ENCODE assay signal across 23 cellular contexts in the genomic region with DNA sequence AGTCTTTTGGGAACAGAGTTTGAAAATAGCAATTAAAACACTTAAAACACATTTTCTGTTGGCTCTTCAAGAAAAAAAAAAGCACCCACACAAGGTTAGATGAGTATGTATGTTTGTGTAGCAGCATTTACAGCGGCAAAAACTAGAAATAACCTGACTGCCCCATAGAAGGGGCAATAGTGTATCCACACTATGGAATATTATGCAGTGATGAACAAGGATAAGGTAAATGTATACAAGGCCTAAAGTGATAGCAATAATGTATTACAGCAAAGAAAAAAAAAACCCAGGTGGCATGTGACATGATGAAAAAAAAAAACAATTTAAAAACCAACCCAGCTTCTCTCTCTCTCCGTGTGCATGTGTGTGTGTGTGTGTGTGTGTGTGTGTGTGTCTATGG.
"Had no signal": no experiment of that assay in that cellular context is flagged by ENCODE, and none has a peak within 500 bp of the region (broad histone marks: within the 10 kb centered on the region; RNA-seq: fewer than 3 reads in every experiment).

No MANE protein-coding gene starts in this region.

- H3K27me3 Mint-ChIP-seq: activated CD8-positive, alpha-beta memory T cell treated with anti-CD3 and anti-CD28 coated beads, Interleukin-2, amount 10 ng/mL, durations not matched to agents 7 days and 5 days; activated T-cell treated with anti-CD3 and anti-CD28 coated beads, Interleukin-2, amount 50 U/mL, for 24 hours had no signal

- H3K9me3 Mint-ChIP-seq: activated naive CD4-positive, alpha-beta T cell treated with anti-CD3 and anti-CD28 coated beads, Interleukin-2, amount 50 U/mL, for 72 hours; activated T-cell treated with anti-CD3 and anti-CD28 coated beads, Interleukin-2, amount 50 U/mL, for 24 hours; activated T-helper 1 cell treated with anti-CD3 and anti-CD28 coated beads, Interleukin-12 subunit alpha, Interleukin-12 subunit beta, Interleukin-2, Interleukin-4 antibody, amounts not matched to agents 30 ng/mL and 10 ng/mL and 1 ng/mL, durations not matched to agents 14 hours and 24 hours and 36 hours had no signal

- H3K27ac Mint-ChIP-seq: activated naive CD4-positive, alpha-beta T cell treated with anti-CD3 and anti-CD28 coated beads, Interleukin-2, amount 50 U/mL, for 72 hours; activated T-cell treated with anti-CD3 and anti-CD28 coated beads, Interleukin-2, amount 50 U/mL, for 24 hours; activated T-helper 1 cell treated with anti-CD3 and anti-CD28 coated beads, Interleukin-12 subunit alpha, Interleukin-12 subunit beta, Interleukin-2, Interleukin-4 antibody, amounts not matched to agents 30 ng/mL and 10 ng/mL and 1 ng/mL, durations not matched to agents 14 hours and 24 hours and 36 hours had no signal

- H3K4me3 ChIP-seq: Peyer's patch, SJCRH30 had no signal

- H3K4me3 Mint-ChIP-seq: activated CD8-positive, alpha-beta memory T cell treated with anti-CD3 and anti-CD28 coated beads, Interleukin-2, amount 10 ng/mL, durations not matched to agents 7 days and 5 days; activated T-cell treated with anti-CD3 and anti-CD28 coated beads, Interleukin-2, amount 50 U/mL, for 24 hours; activated T-helper 1 cell treated with anti-CD3 and anti-CD28 coated beads, Interleukin-12 subunit alpha, Interleukin-12 subunit beta, Interleukin-2, Interleukin-4 antibody, amounts not matched to agents 30 ng/mL and 10 ng/mL and 1 ng/mL, durations not matched to agents 14 hours and 24 hours and 36 hours had no signal

- DNase-seq: activated CD4-positive, CD25-positive, alpha-beta regulatory T cell; activated CD8-positive, alpha-beta memory T cell treated with anti-CD3 and anti-CD28 coated beads, Interleukin-2, amount 10 ng/mL, durations not matched to agents 7 days and 5 days; activated effector memory CD4-positive, alpha-beta T cell treated with anti-CD3 and anti-CD28 coated beads, Interleukin-2, amount 50 U/mL, for 16 hours; activated naive CD4-positive, alpha-beta T cell treated with Interleukin-2 at 50 U/mL for 16 hours; activated T-cell treated with anti-CD3 and anti-CD28 coated beads, Interleukin-2, amount 50 U/mL, for 24 hours; cerebellar nuclear complex; Kasumi-1; KBM-7; NCI-H1105 treated with DMSO at 0.1 percent for 48 hours; NCI-H1436 treated with DMSO at 0.1 percent for 48 hours; NCI-H187; NCI-H2081; NCI-H446; NCI-H524; Peyer's patch; Right ventricle myocardium superior; SJCRH30; SK-N-SH; SW 1271; T-helper 9 cell had no signal

- H3K9me3 ChIP-seq: Peyer's patch, SJCRH30, SK-N-SH had no signal

- ATAC-seq: activated CD8-positive, alpha-beta memory T cell treated with anti-CD3 and anti-CD28 coated beads, Interleukin-2, amount 10 ng/mL, durations not matched to agents 7 days and 5 days; activated naive CD4-positive, alpha-beta T cell treated with anti-CD3 and anti-CD28 coated beads, Interleukin-2, amount 50 U/mL, for 72 hours had no signal

- H3K27me3 ChIP-seq: Peyer's patch, SJCRH30 had no signal

- H3K4me1 ChIP-seq: Peyer's patch had no signal

- H3K27ac ChIP-seq: RWPE1, SJCRH30 had no signal
